Comparison of ENCODE assay signal across 17 cellular contexts in the genomic region with DNA sequence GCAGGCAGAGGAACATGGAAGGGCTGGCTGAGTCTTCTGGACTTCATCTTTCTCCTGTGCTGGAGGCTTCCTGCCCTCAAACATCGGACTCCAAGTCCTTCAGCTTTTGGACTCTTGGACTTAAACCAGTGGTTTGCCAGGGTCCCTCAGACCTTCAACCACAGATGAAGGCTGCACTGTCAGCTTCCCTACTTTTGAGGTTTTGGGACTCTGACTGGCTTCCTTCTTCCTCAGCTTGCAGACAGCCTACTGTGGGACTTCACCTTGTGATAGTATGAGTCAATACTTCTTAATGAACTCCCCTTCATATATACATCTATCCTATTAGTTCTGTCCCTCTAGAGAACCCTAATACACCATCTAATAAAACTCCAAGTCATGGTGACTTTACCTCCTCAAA. TPM values are rescaled to one million over a fixed set of nuclear protein-coding genes. Genes with fewer than 3 reads are reported as not detected.
DNase-seq lines count a peak whose midpoint lies in the region; ATAC-seq and TF ChIP-seq lines count a peak whose summit lies in the region.
"Had no signal": no experiment of that assay in that cellular context is flagged by ENCODE, and none has a peak within 500 bp of the region (broad histone marks: within the 10 kb centered on the region; RNA-seq: fewer than 3 reads in every experiment).

No MANE protein-coding gene starts in this region.

- H3K4me1 Mint-ChIP-seq in CD14-positive monocyte = peaks cover 81% of the 10 kb centered on the region
- H3K4me1 Mint-ChIP-seq: IgD-negative memory B cell had no signal

- H3K36me3 Mint-ChIP-seq in CD14-positive monocyte = no peaks in the 10 kb centered on the region
- H3K36me3 Mint-ChIP-seq: IgD-negative memory B cell had no signal

- H3K4me3 ChIP-seq in NB4 (ENCODE audit: low read depth, low read length) (no peak overlapping the region), mucosa of descending colon (no peak overlapping the region)
- H3K4me3 ChIP-seq: BLaER1 had no signal

- H3K27ac Mint-ChIP-seq in CD14-positive monocyte = peak overlapping the region; percentile 38 to 92 (median 81)
- H3K27ac Mint-ChIP-seq: CD4-positive, alpha-beta T cell; HFFc6; IgD-negative memory B cell had no signal

- DNase-seq in Ammon's horn (ENCODE audit: low spot score) = peak; percentile 30
- DNase-seq in CD14-positive monocyte (ENCODE audit: low spot score) = no peak
- peak; percentile 45 for DNase-seq in NB4 (ENCODE audit: low read depth)
- DNase-seq in mucosa of descending colon = no peak
- no peak for DNase-seq in dedifferentiated amniotic fluid mesenchymal stem cell (ENCODE audit: extremely low spot score)
- DNase-seq: ACHN; Caco-2; CD4-positive, alpha-beta T cell; GOT3; H7; HFFc6; KBM-7 had no signal

- TF ChIP-seq CTCF in CD14-positive monocyte (IDR thresholded peaks at IDR 0.05) (no peak), NB4 (IDR thresholded peaks at IDR 0.05; ENCODE audit: low read depth, low read length) (no peak), mucosa of descending colon (IDR thresholded peaks at IDR 0.05) (no peak)

- intact Hi-C loops in CD14-positive monocyte (cut with micrococcal nuclease) (no loop called here), mucosa of descending colon (cut with DNase I, micrococcal nuclease) (no loop called here)

- no peak overlapping the region for H3K4me3 Mint-ChIP-seq in CD14-positive monocyte
- H3K4me3 Mint-ChIP-seq: CD4-positive, alpha-beta T cell; HFFc6; IgD-negative memory B cell had no signal

- TF ChIP-seq POLR2A in NB4 (IDR thresholded peaks at IDR 0.05; ENCODE audit: extremely low read depth, insufficient read length) = no peak

- no peaks in the 10 kb centered on the region for H3K27me3 Mint-ChIP-seq in CD14-positive monocyte (ENCODE audit: low read depth in 3 of 3)
- H3K27me3 Mint-ChIP-seq: CD4-positive, alpha-beta T cell; IgD-negative memory B cell had no signal

- no peaks in the 10 kb centered on the region for H3K4me1 ChIP-seq in mucosa of descending colon (ENCODE audit: low read depth)
- H3K4me1 ChIP-seq: Caco-2 had no signal

- no peaks in the 10 kb centered on the region for H3K36me3 ChIP-seq in mucosa of descending colon (ENCODE audit: low read depth)
- H3K36me3 ChIP-seq: BLaER1 had no signal

- ATAC-seq in mucosa of descending colon (no peak), HG03280 (IDR thresholded peaks at IDR 0.05; ENCODE audit: unreplicated experiment) (no peak)
- ATAC-seq: HCT116, HepG2 had no signal

- peaks cover 0 to 2% (median 0%) of the 10 kb centered on the region in 7 donors for H3K9me3 Mint-ChIP-seq in CD14-positive monocyte
- H3K9me3 Mint-ChIP-seq: CD4-positive, alpha-beta T cell had no signal

- H3K9me3 ChIP-seq in mucosa of descending colon = no peaks in the 10 kb centered on the region
- H3K9me3 ChIP-seq: BLaER1 had no signal

RNA-seq across cellular contexts. Expression of a gene that starts 4.0 kb away (rescaled TPM):
- 10 to 100 TPM in 1 of 2 donors, 1 to 10 TPM in 1; 10.0 to 15.2 TPM for polyA plus RNA-seq in CD14-positive monocyte
- under 1 TPM in 2 of 3 donors, not detected in 1; 0.38 to 0.41 TPM for total RNA-seq in mucosa of descending colon
- total RNA-seq: Caco-2; CD4-positive, alpha-beta T cell; H7; HepG2; HFFc6 had no signal
- polyA plus RNA-seq: HepG2, IgD-negative memory B cell had no signal

RNA-seq across cellular contexts. Expression of a gene that starts 22.8 kb away (rescaled TPM):
- not detected for polyA plus RNA-seq in CD14-positive monocyte
- total RNA-seq in mucosa of descending colon = under 1 TPM in 1 of 3 donors, not detected in 2; 0.35 TPM
- total RNA-seq: Caco-2; CD4-positive, alpha-beta T cell; H7; HepG2; HFFc6 had no signal
- polyA plus RNA-seq: HepG2, IgD-negative memory B cell had no signal

RNA-seq across cellular contexts. Expression of a gene that starts 34.6 kb away (rescaled TPM):
- under 1 TPM in 1 of 2 donors, not detected in 1; 0.28 TPM for polyA plus RNA-seq in CD14-positive monocyte
- under 1 TPM in 1 of 3 donors, not detected in 2; 0.26 TPM for total RNA-seq in mucosa of descending colon
- total RNA-seq: Caco-2; CD4-positive, alpha-beta T cell; H7; HepG2; HFFc6 had no signal
- polyA plus RNA-seq: HepG2, IgD-negative memory B cell had no signal

RNA-seq across cellular contexts. Expression of a gene that starts 44.9 kb away (rescaled TPM):
- polyA plus RNA-seq in CD14-positive monocyte = 1 to 10 TPM; 1.2 to 1.3 TPM
- 1 to 10 TPM; 1.7 to 3.0 (median 1.8) TPM for total RNA-seq in mucosa of descending colon
- total RNA-seq: CD4-positive, alpha-beta T cell had no signal
- polyA plus RNA-seq: IgD-negative memory B cell had no signal

Comparison
In these comparisons a context has a peak if more than half of its experiments do, and no peak if none do; other contexts are left out.
1. DNase-seq: peak in Ammon's horn (single experiment) and NB4 (single experiment); none in CD14-positive monocyte (single experiment), mucosa of descending colon (0 of 3) and dedifferentiated amniotic fluid mesenchymal stem cell (single experiment).